Comparison of ENCODE assay signal across 18 cellular contexts in the genomic region with DNA sequence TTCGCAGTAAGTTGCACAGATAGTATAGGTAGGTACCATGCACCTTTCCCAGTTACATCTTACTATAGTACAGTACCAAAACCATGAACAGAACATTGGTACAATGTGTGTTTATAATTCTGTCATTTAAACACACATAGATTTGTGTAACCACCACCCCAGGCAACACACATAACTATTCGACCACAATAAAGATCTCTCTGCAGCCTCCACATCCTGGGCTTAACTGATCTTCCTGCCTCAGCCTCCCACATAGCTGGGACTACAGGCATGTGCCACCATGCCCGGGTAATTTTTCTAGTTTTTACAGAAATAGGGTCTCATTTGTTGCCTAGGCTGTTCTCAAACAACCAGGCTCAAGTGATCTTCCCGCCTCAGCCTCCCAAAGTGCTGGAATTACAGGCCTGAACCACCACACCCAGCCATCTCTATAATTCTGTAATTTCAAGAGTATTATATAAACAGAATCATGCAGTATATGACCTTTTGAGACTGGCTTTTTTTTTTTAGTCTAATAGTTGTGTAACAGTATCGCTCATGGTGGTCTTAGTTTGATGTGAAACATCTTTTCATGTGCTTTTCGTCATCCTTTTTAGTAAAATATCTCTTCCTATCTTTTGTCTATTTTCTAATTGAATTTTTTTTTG. TPM values are rescaled to one million over a fixed set of nuclear protein-coding genes. Genes with fewer than 3 reads are reported as not detected.
DNase-seq lines count a peak whose midpoint lies in the region; ATAC-seq lines count a peak whose summit lies in the region.
"Had no signal": no experiment of that assay in that cellular context is flagged by ENCODE, and none has a peak within 500 bp of the region (broad histone marks: within the 10 kb centered on the region; RNA-seq: fewer than 3 reads in every experiment).

No MANE protein-coding gene starts in this region.

- peaks cover 18% of the 10 kb centered on the region for H3K36me3 ChIP-seq in effector memory CD4-positive, alpha-beta T cell (ENCODE audit: control insufficient read depth, insufficient read depth, low read length)

- H3K9me3 Mint-ChIP-seq in activated naive CD4-positive, alpha-beta T cell treated with anti-CD3 and anti-CD28 coated beads for 36 hours, result no peaks in the 10 kb centered on the region

- H3K4me1 Mint-ChIP-seq in activated naive CD4-positive, alpha-beta T cell treated with anti-CD3 and anti-CD28 coated beads for 36 hours (ENCODE audit: low read depth), result peaks cover 33% of the 10 kb centered on the region

- CTCF ChIA-PET in activated naive CD4-positive, alpha-beta T cell treated with anti-CD3 and anti-CD28 coated beads for 36 hours (lab: Charles Lee), result no interaction called here

- H3K27me3 ChIP-seq in effector memory CD4-positive, alpha-beta T cell (replicated peaks; ENCODE audit: control insufficient read depth, insufficient read depth, low read length, poor library complexity, severe bottlenecking), result no peaks in the 10 kb centered on the region
- H3K27me3 ChIP-seq: dorsolateral prefrontal cortex had no signal

- H3K4me3 Mint-ChIP-seq in activated naive CD4-positive, alpha-beta T cell treated with anti-CD3 and anti-CD28 coated beads for 36 hours, result no peak overlapping the region

- DNase-seq in activated naive CD4-positive, alpha-beta T cell treated with anti-CD3 and anti-CD28 coated beads for 36 hours, result peak; percentile 14
- DNase-seq in activated naive CD4-positive, alpha-beta T cell treated with anti-CD3 and anti-CD28 coated beads, Interleukin-2, amount 50 U/mL, for 16 hours, result no peak
- peak; percentile 30 to 34 for DNase-seq in activated T-cell treated with anti-CD3 and anti-CD28 coated beads, Interleukin-2, amount 50 U/mL, for 48 hours
- no peak for DNase-seq in effector memory CD4-positive, alpha-beta T cell
- DNase-seq in globus pallidus (ENCODE audit: low spot score), result no peak
- no peak for DNase-seq in NCI-H2107 (lab: John Stamatoyannopoulos, UW)
- DNase-seq: ACHN, dorsolateral prefrontal cortex, H7, NCI-H1048, NCI-H2081, NCI-H524, occipital lobe, retina had no signal

- H3K27ac Mint-ChIP-seq in activated naive CD4-positive, alpha-beta T cell treated with anti-CD3 and anti-CD28 coated beads for 36 hours, result peak overlapping the region; percentile 65

- H3K9me3 ChIP-seq in effector memory CD4-positive, alpha-beta T cell (ENCODE audit: control insufficient read depth, low read length), result no peaks in the 10 kb centered on the region

- ATAC-seq in HG03045 (IDR thresholded peaks at IDR 0.05; ENCODE audit: unreplicated experiment), result no peak
- no peak for ATAC-seq in HG03097 (IDR thresholded peaks at IDR 0.05; ENCODE audit: low FRiP score, unreplicated experiment)

- H3K27me3 Mint-ChIP-seq in activated naive CD4-positive, alpha-beta T cell treated with anti-CD3 and anti-CD28 coated beads for 36 hours (ENCODE audit: low read depth), result no peaks in the 10 kb centered on the region

- intact Hi-C loops in activated naive CD4-positive, alpha-beta T cell treated with anti-CD3 and anti-CD28 coated beads for 36 hours (cut with micrococcal nuclease), result loop anchor here (1.0 kb wide), 1 partner anchor 13 kb away; the partner anchor contains the start of gene TMF1

- H3K4me3 ChIP-seq in effector memory CD4-positive, alpha-beta T cell (ENCODE audit: insufficient read depth, low read depth, low read length, poor library complexity, severe bottlenecking), result no peak overlapping the region
- H3K4me3 ChIP-seq: dorsolateral prefrontal cortex, K562 had no signal

- peaks cover 20% of the 10 kb centered on the region for H3K4me1 ChIP-seq in effector memory CD4-positive, alpha-beta T cell (ENCODE audit: control insufficient read depth, insufficient read depth, low read length, poor library complexity, severe bottlenecking)

- H3K27ac ChIP-seq in effector memory CD4-positive, alpha-beta T cell (ENCODE audit: insufficient read depth, low read length, poor library complexity, severe bottlenecking), result peak overlapping the region; percentile 43

- H3K36me3 Mint-ChIP-seq in activated naive CD4-positive, alpha-beta T cell treated with anti-CD3 and anti-CD28 coated beads for 36 hours (ENCODE audit: low read depth), result peaks cover 24% of the 10 kb centered on the region

RNA-seq across cellular contexts. Expression of gene TMF1, which starts 13.3 kb away (rescaled TPM):
- 10 to 100 TPM; 23.3 to 25.2 TPM for total RNA-seq in activated naive CD4-positive, alpha-beta T cell treated with anti-CD3 and anti-CD28 coated beads for 36 hours

RNA-seq across cellular contexts. Expression of gene UBA3, which starts 14.7 kb away (rescaled TPM):
- 10 to 100 TPM; 65.7 to 66.0 TPM for total RNA-seq in activated naive CD4-positive, alpha-beta T cell treated with anti-CD3 and anti-CD28 coated beads for 36 hours

RNA-seq across cellular contexts. Expression of gene ARL6IP5, which starts 19.3 kb away (rescaled TPM):
- total RNA-seq in activated naive CD4-positive, alpha-beta T cell treated with anti-CD3 and anti-CD28 coated beads for 36 hours, result 10 to 100 TPM; 66.4 to 71.5 TPM

RNA-seq across cellular contexts. Expression of gene EOGT, which starts 52.0 kb away (rescaled TPM):
- total RNA-seq in activated naive CD4-positive, alpha-beta T cell treated with anti-CD3 and anti-CD28 coated beads for 36 hours, result 1 to 10 TPM; 4.8 TPM

RNA-seq across cellular contexts. Expression of gene LMOD3, which starts 57.0 kb away (rescaled TPM):
- not detected for total RNA-seq in activated naive CD4-positive, alpha-beta T cell treated with anti-CD3 and anti-CD28 coated beads for 36 hours
- total RNA-seq: bronchial epithelial cell, H7, K562 had no signal

Comparison
In these comparisons a context has a peak if more than half of its experiments do, and no peak if none do; other contexts are left out.
1. DNase-seq: peak in activated naive CD4-positive, alpha-beta T cell treated with anti-CD3 and anti-CD28 coated beads for 36 hours (single experiment) and activated T-cell treated with anti-CD3 and anti-CD28 coated beads, Interleukin-2, amount 50 U/mL, for 48 hours (2 of 2); none in activated naive CD4-positive, alpha-beta T cell treated with anti-CD3 and anti-CD28 coated beads, Interleukin-2, amount 50 U/mL, for 16 hours (single experiment), effector memory CD4-positive, alpha-beta T cell (0 of 3), globus pallidus (single experiment) and NCI-H2107 (single experiment).